Comparison of ENCODE assay signal across 34 cellular contexts in genomic region chr12:58794859-58795258, GRCh38.
"Had no signal": no experiment of that assay in that cellular context is flagged by ENCODE, and none has a peak within 500 bp of the region (broad histone marks: within the 10 kb centered on the region; RNA-seq: fewer than 3 reads in every experiment).

No MANE protein-coding gene starts in this region.

- H3K9me3 ChIP-seq: ascending aorta had no signal

- H3K27ac Mint-ChIP-seq: activated CD4-positive, alpha-beta memory T cell treated with anti-CD3 and anti-CD28 coated beads, Interleukin-2, amount 10 ng/mL, durations not matched to agents 7 days and 5 days; activated CD8-positive, alpha-beta memory T cell treated with anti-CD3 and anti-CD28 coated beads, Interleukin-2, amount 10 ng/mL, durations not matched to agents 7 days and 5 days; activated naive CD4-positive, alpha-beta T cell treated with anti-CD3 and anti-CD28 coated beads, Interleukin-2, amount 50 U/mL, for 24 hours; activated naive CD8-positive, alpha-beta T cell treated with anti-CD3 and anti-CD28 coated beads, Interleukin-2, amount 10 ng/mL, durations not matched to agents 7 days and 5 days; activated T-cell treated with anti-CD3 and anti-CD28 coated beads, Interleukin-2, amount 50 U/mL, for 24 hours; activated T-helper 2 cell treated with anti-CD3 and anti-CD28 coated beads, Interferon-gamma antibody, Interleukin-2, Interleukin-4, amounts not matched to agents 10 μg/mL and 5 μg/mL and 100 μg/mL, durations not matched to agents 14 hours and 24 hours and 36 hours; IgD-negative memory B cell had no signal

- H3K4me1 Mint-ChIP-seq: activated CD4-positive, alpha-beta memory T cell treated with anti-CD3 and anti-CD28 coated beads, Interleukin-2, amount 10 ng/mL, durations not matched to agents 7 days and 5 days; activated CD8-positive, alpha-beta memory T cell treated with anti-CD3 and anti-CD28 coated beads, Interleukin-2, amount 10 ng/mL, durations not matched to agents 7 days and 5 days; activated naive CD4-positive, alpha-beta T cell treated with anti-CD3 and anti-CD28 coated beads, Interleukin-2, amount 50 U/mL, for 24 hours; activated naive CD8-positive, alpha-beta T cell treated with anti-CD3 and anti-CD28 coated beads, Interleukin-2, amount 10 ng/mL, durations not matched to agents 7 days and 5 days; central memory CD8-positive, alpha-beta T cell; IgD-negative memory B cell had no signal

- ATAC-seq: activated CD8-positive, alpha-beta memory T cell treated with anti-CD3 and anti-CD28 coated beads, Interleukin-2, amount 10 ng/mL, durations not matched to agents 7 days and 5 days had no signal

- H3K36me3 Mint-ChIP-seq: activated CD8-positive, alpha-beta memory T cell treated with anti-CD3 and anti-CD28 coated beads, Interleukin-2, amount 10 ng/mL, durations not matched to agents 7 days and 5 days; activated naive CD4-positive, alpha-beta T cell treated with anti-CD3 and anti-CD28 coated beads, Interleukin-2, amount 50 U/mL, for 24 hours; activated naive CD8-positive, alpha-beta T cell treated with anti-CD3 and anti-CD28 coated beads, Interleukin-2, amount 10 ng/mL, durations not matched to agents 7 days and 5 days; IgD-negative memory B cell had no signal

- H3K4me1 ChIP-seq: ascending aorta had no signal

- H3K27ac ChIP-seq: ascending aorta, cardiac muscle cell, WERI-Rb-1 had no signal

- H3K27me3 ChIP-seq: ascending aorta, cardiac muscle cell had no signal

- H3K27me3 Mint-ChIP-seq: activated CD4-positive, alpha-beta memory T cell treated with anti-CD3 and anti-CD28 coated beads, Interleukin-2, amount 10 ng/mL, durations not matched to agents 7 days and 5 days; activated CD8-positive, alpha-beta memory T cell treated with anti-CD3 and anti-CD28 coated beads, Interleukin-2, amount 10 ng/mL, durations not matched to agents 7 days and 5 days; activated naive CD4-positive, alpha-beta T cell treated with anti-CD3 and anti-CD28 coated beads, Interleukin-2, amount 50 U/mL, for 24 hours; activated naive CD8-positive, alpha-beta T cell treated with anti-CD3 and anti-CD28 coated beads, Interleukin-2, amount 10 ng/mL, durations not matched to agents 7 days and 5 days; activated T-cell treated with anti-CD3 and anti-CD28 coated beads, Interleukin-2, amount 50 U/mL, for 24 hours; central memory CD8-positive, alpha-beta T cell; IgD-negative memory B cell had no signal

- DNase-seq: activated CD4-positive, alpha-beta memory T cell treated with anti-CD3 and anti-CD28 coated beads, Interleukin-2, amount 10 ng/mL, durations not matched to agents 7 days and 5 days; activated CD4-positive, alpha-beta T cell treated with anti-CD3 and anti-CD28 coated beads for 1 hour; activated CD4-positive, alpha-beta T cell treated with anti-CD3 and anti-CD28 coated beads for 48 hours; activated CD4-positive, CD25-positive, alpha-beta regulatory T cell; activated CD8-positive, alpha-beta memory T cell treated with anti-CD3 and anti-CD28 coated beads for 24 hours; activated CD8-positive, alpha-beta memory T cell treated with anti-CD3 and anti-CD28 coated beads, Interleukin-2, amount 10 ng/mL, durations not matched to agents 7 days and 5 days; activated gamma-delta T cell; activated naive CD4-positive, alpha-beta T cell treated with Interleukin-2 at 50 U/mL for 16 hours; activated naive CD8-positive, alpha-beta T cell treated with anti-CD3 and anti-CD28 coated beads, Interleukin-2, amount 10 ng/mL, durations not matched to agents 7 days and 5 days; activated T-cell treated with anti-CD3 and anti-CD28 coated beads, Interleukin-2, amount 50 U/mL, for 24 hours; amygdala; Kasumi-1; KBM-7; NCI-H1105 treated with DMSO at 0.1 percent for 48 hours; NCI-H1436; NCI-H1694; NCI-H1930; NCI-H2081 treated with DMSO at 0.1 percent for 48 hours; NCI-H446 treated with DMSO at 0.1 percent for 48 hours; NCI-H524; NCI-H69; OCI-M1; Right ventricle myocardium superior; SW 1271; T-helper 1 cell; T-helper 2 cell; T1000; WERI-Rb-1 had no signal

- H3K4me3 Mint-ChIP-seq: activated CD4-positive, alpha-beta memory T cell treated with anti-CD3 and anti-CD28 coated beads, Interleukin-2, amount 10 ng/mL, durations not matched to agents 7 days and 5 days; activated CD8-positive, alpha-beta memory T cell treated with anti-CD3 and anti-CD28 coated beads, Interleukin-2, amount 10 ng/mL, durations not matched to agents 7 days and 5 days; activated naive CD4-positive, alpha-beta T cell treated with anti-CD3 and anti-CD28 coated beads, Interleukin-2, amount 50 U/mL, for 24 hours; activated naive CD8-positive, alpha-beta T cell treated with anti-CD3 and anti-CD28 coated beads, Interleukin-2, amount 10 ng/mL, durations not matched to agents 7 days and 5 days; activated T-cell treated with anti-CD3 and anti-CD28 coated beads, Interleukin-2, amount 50 U/mL, for 24 hours; central memory CD8-positive, alpha-beta T cell; IgD-negative memory B cell had no signal

- H3K4me3 ChIP-seq: ascending aorta, cardiac muscle cell had no signal

- H3K36me3 ChIP-seq: ascending aorta, cardiac muscle cell, WERI-Rb-1 had no signal
